In the genomic region with DNA sequence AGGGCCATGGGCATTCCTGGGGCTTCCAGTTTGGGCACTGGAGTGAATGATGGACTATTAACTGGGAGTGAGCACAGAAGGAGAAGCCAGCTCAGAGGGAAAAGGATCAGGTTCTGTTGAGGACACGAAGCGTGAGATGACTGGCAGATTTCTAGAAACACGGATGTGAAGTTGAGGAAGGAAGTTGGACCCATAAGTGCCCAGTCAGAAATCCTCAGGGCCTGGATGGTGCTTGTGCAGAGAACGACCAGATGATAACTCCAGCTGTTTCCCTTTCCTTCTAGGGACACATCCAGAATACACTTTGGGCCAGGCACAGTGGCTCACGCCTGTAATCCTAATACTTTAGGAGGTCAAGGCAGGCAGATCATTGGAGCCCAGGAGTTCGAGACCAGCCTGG, we compare ENCODE assay signal across 1 cellular context.
TF ChIP-seq lines count a peak whose summit lies in the region.

No MANE protein-coding gene starts in this region.

TF ChIP-seq in HepG2, 621 proteins besides CTCF, POLR2A, EP300 and RAD21:
- no peak for TF ChIP-seq POLR2G (IDR thresholded peaks at IDR 0.05; ENCODE audit: low read depth, low read length)
- TF ChIP-seq NFE2L2 (IDR thresholded peaks at IDR 0.05; ENCODE audit: low read length): peak; percentile 46
